In the genomic region with DNA sequence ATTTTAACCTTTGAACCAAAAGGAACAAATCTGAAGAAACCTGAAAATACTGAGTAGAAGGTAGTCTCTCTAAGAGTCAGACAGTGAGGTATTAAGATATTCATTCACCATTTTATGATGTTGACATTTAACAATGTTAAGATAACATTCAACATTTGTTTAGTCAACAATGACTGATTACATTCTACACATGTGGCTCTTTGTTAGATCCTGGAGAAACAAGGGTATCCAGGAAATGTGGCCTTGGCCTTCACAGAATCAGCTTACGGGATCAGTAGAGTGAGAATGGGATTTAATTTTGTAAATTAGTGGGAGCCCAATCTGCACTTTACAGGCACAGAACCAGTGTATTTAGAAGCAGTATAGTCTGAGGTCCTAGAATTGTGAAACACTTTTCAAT, we compare ENCODE assay signal across 14 cellular contexts.
"Had no signal": no experiment of that assay in that cellular context is flagged by ENCODE, and none has a peak within 500 bp of the region (broad histone marks: within the 10 kb centered on the region; RNA-seq: fewer than 3 reads in every experiment).

No MANE protein-coding gene starts in this region.

- H3K27me3 Mint-ChIP-seq: activated CD4-positive, alpha-beta T cell treated with anti-CD3 and anti-CD28 coated beads, Interleukin-2, amount 10 ng/mL, durations not matched to agents 24 days and 14 days; activated naive CD8-positive, alpha-beta T cell treated with anti-CD3 and anti-CD28 coated beads, Interleukin-2, amount 50 U/mL, for 24 hours; natural killer cell treated with Interleukin-12 subunit alpha and Interleukin-12 subunit beta and Interleukin-15 and Interleukin-18, amount 100 ng/mL, for 72 hours; type B pancreatic cell had no signal

- H3K9me3 ChIP-seq: esophagus squamous epithelium, prostate gland had no signal

- ATAC-seq: activated naive CD8-positive, alpha-beta T cell treated with anti-CD3 and anti-CD28 coated beads, Interleukin-2, amount 50 U/mL, for 24 hours; foreskin keratinocyte; left lobe of liver; natural killer cell treated with Interleukin-12 subunit alpha and Interleukin-12 subunit beta and Interleukin-15 and Interleukin-18, amount 100 ng/mL, for 72 hours; sciatic nerve had no signal

- H3K9me3 Mint-ChIP-seq: natural killer cell treated with Interleukin-12 subunit alpha and Interleukin-12 subunit beta and Interleukin-15 and Interleukin-18, amount 100 ng/mL, for 72 hours had no signal

- H3K27ac ChIP-seq: cardiac muscle cell, foreskin keratinocyte, prostate gland had no signal

- H3K4me3 ChIP-seq: cardiac muscle cell, esophagus squamous epithelium, prostate gland had no signal

- DNase-seq: activated CD4-positive, alpha-beta T cell treated with anti-CD3 and anti-CD28 coated beads, Interleukin-2, amount 10 ng/mL, durations not matched to agents 24 days and 14 days; activated CD8-positive, alpha-beta memory T cell treated with anti-CD3 and anti-CD28 coated beads for 24 hours; activated naive CD4-positive, alpha-beta T cell treated with Interleukin-2 at 50 U/mL for 16 hours; activated naive CD8-positive, alpha-beta T cell treated with anti-CD3 and anti-CD28 coated beads, Interleukin-2, amount 50 U/mL, for 24 hours; esophagus squamous epithelium; foreskin keratinocyte; nucleus accumbens; stimulated activated naive CD4-positive, alpha-beta T cell treated with Interleukin-2 at 50 U/mL for 16 hours had no signal

- H3K27me3 ChIP-seq: cardiac muscle cell, esophagus squamous epithelium, foreskin keratinocyte had no signal

- H3K4me3 Mint-ChIP-seq: activated CD4-positive, alpha-beta T cell treated with anti-CD3 and anti-CD28 coated beads, Interleukin-2, amount 10 ng/mL, durations not matched to agents 24 days and 14 days; activated naive CD8-positive, alpha-beta T cell treated with anti-CD3 and anti-CD28 coated beads, Interleukin-2, amount 50 U/mL, for 24 hours; natural killer cell treated with Interleukin-12 subunit alpha and Interleukin-12 subunit beta and Interleukin-15 and Interleukin-18, amount 100 ng/mL, for 72 hours; type B pancreatic cell had no signal

- H3K4me1 Mint-ChIP-seq: activated CD4-positive, alpha-beta T cell treated with anti-CD3 and anti-CD28 coated beads, Interleukin-2, amount 10 ng/mL, durations not matched to agents 24 days and 14 days; activated naive CD8-positive, alpha-beta T cell treated with anti-CD3 and anti-CD28 coated beads, Interleukin-2, amount 50 U/mL, for 24 hours had no signal

- H3K36me3 Mint-ChIP-seq: natural killer cell treated with Interleukin-12 subunit alpha and Interleukin-12 subunit beta and Interleukin-15 and Interleukin-18, amount 100 ng/mL, for 72 hours; type B pancreatic cell had no signal

- H3K36me3 ChIP-seq: cardiac muscle cell, esophagus squamous epithelium, prostate gland had no signal

- H3K27ac Mint-ChIP-seq: activated CD4-positive, alpha-beta T cell treated with anti-CD3 and anti-CD28 coated beads, Interleukin-2, amount 10 ng/mL, durations not matched to agents 24 days and 14 days; activated naive CD8-positive, alpha-beta T cell treated with anti-CD3 and anti-CD28 coated beads, Interleukin-2, amount 50 U/mL, for 24 hours; natural killer cell treated with Interleukin-12 subunit alpha and Interleukin-12 subunit beta and Interleukin-15 and Interleukin-18, amount 100 ng/mL, for 72 hours; type B pancreatic cell had no signal
